Comparison of ENCODE assay signal across 21 cellular contexts in the genomic region with DNA sequence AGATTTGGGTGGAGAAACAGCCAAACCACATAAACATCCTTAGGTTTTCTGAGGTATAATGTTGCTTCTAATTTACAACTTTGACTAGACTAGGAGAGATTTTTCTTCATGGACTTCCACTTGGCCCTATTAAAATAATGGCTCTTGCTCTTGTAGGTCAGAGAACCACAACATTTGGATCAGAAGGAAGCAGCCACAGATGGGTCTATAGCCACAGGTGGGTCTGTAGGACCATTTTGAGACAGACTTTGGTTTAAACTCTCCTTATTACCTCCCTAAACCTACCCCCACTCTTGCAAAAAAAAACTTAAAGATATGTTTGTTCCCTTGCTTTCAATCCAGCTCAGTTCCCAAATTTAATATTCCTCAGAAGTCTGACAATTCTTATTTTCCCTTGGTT.
DNase-seq lines count a peak whose midpoint lies in the region; ATAC-seq and TF ChIP-seq lines count a peak whose summit lies in the region.
"Had no signal": no experiment of that assay in that cellular context is flagged by ENCODE, and none has a peak within 500 bp of the region (broad histone marks: within the 10 kb centered on the region; RNA-seq: fewer than 3 reads in every experiment).

No MANE protein-coding gene starts in this region.

- H3K4me1 ChIP-seq in BLaER1 treated with 17β-estradiol and CSF1 and Interleukin-3, amounts not matched to agents 10 nM and 100 nM = peaks cover 0 to 27% (median 19%) of the 10 kb centered on the region in 10 experiments; a peak in 15 of 20 replicates
- no peaks in the 10 kb centered on the region for H3K4me1 ChIP-seq in HEK293 (ENCODE audit: control insufficient read depth, insufficient read depth, low read length)
- H3K4me1 ChIP-seq: BE2C had no signal

- no peak overlapping the region for H3K27ac ChIP-seq in BLaER1 treated with 17β-estradiol and CSF1 and Interleukin-3, amounts not matched to agents 10 nM and 100 nM
- H3K27ac ChIP-seq in HEK293 (ENCODE audit: extremely low read depth, low read depth, low read length) = no peak overlapping the region

- H4K20me1 ChIP-seq in BLaER1 treated with 17β-estradiol and CSF1 and Interleukin-3, amounts not matched to agents 10 nM and 100 nM = no peaks in the 10 kb centered on the region

- H3K4me3 ChIP-seq in BLaER1 treated with 17β-estradiol and CSF1 and Interleukin-3, amounts not matched to agents 10 nM and 100 nM = no peak overlapping the region
- H3K4me3 ChIP-seq in HEK293 (ENCODE audit: low read depth, low read length) = no peak overlapping the region
- H3K4me3 ChIP-seq: GM12878 had no signal

- TF ChIP-seq CTCF in HEK293 (tag by site-specific recombination; IDR thresholded peaks at IDR 0.05) = no peak

- DNase-seq in activated T-cell treated with anti-CD3 and anti-CD28 coated beads, Interleukin-2, amount 50 U/mL, for 1 hour = no peak
- DNase-seq: 8988T; ACHN; BE2C; C1 segment of cervical spinal cord; CD4-positive, alpha-beta memory T cell; CD4-positive, CD25-positive, alpha-beta regulatory T cell; CD8-positive, alpha-beta memory T cell; COR-L47; DMS 273 treated with DMSO at 0.1 percent for 48 hours; DMS153; DMS53; DMS79; DND-41; EL; GDM1 had no signal

- CTCF ChIA-PET in HEK293 (lab: Yijun Ruan, JAX) = no interaction called here

- peak overlapping the region in 8 of 11 experiments; percentile 26 to 72 (median 58); a peak in 15 of 22 replicates for H3K4me2 ChIP-seq in BLaER1 treated with 17β-estradiol and CSF1 and Interleukin-3, amounts not matched to agents 10 nM and 100 nM

- H3K27me3 ChIP-seq in BLaER1 treated with 17β-estradiol and CSF1 and Interleukin-3, amounts not matched to agents 10 nM and 100 nM = no peaks in the 10 kb centered on the region
- H3K27me3 ChIP-seq: BE2C had no signal

- no peaks in the 10 kb centered on the region for H3K36me3 ChIP-seq in BLaER1 treated with 17β-estradiol and CSF1 and Interleukin-3, amounts not matched to agents 10 nM and 100 nM
- H3K36me3 ChIP-seq in HEK293 (ENCODE audit: control insufficient read depth in 2 of 2, insufficient read depth in 1 of 2, low read length in 2 of 2) = no peaks in the 10 kb centered on the region
- H3K36me3 ChIP-seq: BE2C had no signal

- ATAC-seq in GM18511 (IDR thresholded peaks at IDR 0.05; ENCODE audit: unreplicated experiment) (no peak), HG03439 (IDR thresholded peaks at IDR 0.05; ENCODE audit: unreplicated experiment) (no peak)
- ATAC-seq: GM12878 had no signal

- H3K9me3 ChIP-seq in BLaER1 treated with 17β-estradiol and CSF1 and Interleukin-3, amounts not matched to agents 10 nM and 100 nM (replicated peaks in 1 of 11) = no peaks in the 10 kb centered on the region
- no peaks in the 10 kb centered on the region for H3K9me3 ChIP-seq in HEK293 (ENCODE audit: control insufficient read depth, insufficient read depth, low read depth, low read length)
- H3K9me3 ChIP-seq: BE2C had no signal

- POLR2A ChIA-PET in HEK293 (lab: Yijun Ruan, JAX) = no interaction called here

- no peak overlapping the region for H3K9ac ChIP-seq in BLaER1 treated with 17β-estradiol and CSF1 and Interleukin-3, amounts not matched to agents 10 nM and 100 nM

TF ChIP-seq in HEK293, 187 proteins besides CTCF, POLR2A, EP300 and RAD21:
- TF ChIP-seq SCRT1 (tag by site-specific recombination; IDR thresholded peaks at IDR 0.05; ENCODE audit: borderline replicate concordance) = peak; percentile 75
- TF ChIP-seq ZSCAN23 (tag by site-specific recombination; IDR thresholded peaks at IDR 0.05) = no peak
- peak; percentile 77 for TF ChIP-seq SCRT2 (tag by site-specific recombination; IDR thresholded peaks at IDR 0.05)
